ENCODE assay signal across 9 cellular contexts in genomic region chr10:116850058-116850611, GRCh38. TPM values are rescaled to one million over a fixed set of nuclear protein-coding genes. Genes with fewer than 3 reads are reported as not detected.
A peak's percentile ranks its signal among the peaks of the same experiment; 100 is the strongest.
DNase-seq lines count a peak whose midpoint lies in the region; ATAC-seq and TF ChIP-seq lines count a peak whose summit lies in the region.
"Had no signal": no experiment of that assay in that cellular context is flagged by ENCODE, and none has a peak within 500 bp of the region (broad histone marks: within the 10 kb centered on the region; RNA-seq: fewer than 3 reads in every experiment).

No MANE protein-coding gene starts in this region.

- TF ChIP-seq CTCF in WTC11 (IDR thresholded peaks at IDR 0.05) (no peak), left ventricle myocardium inferior (IDR thresholded peaks at IDR 0.05; ENCODE audit: borderline replicate concordance) (no peak)

- no peaks in the 10 kb centered on the region for H3K9me3 ChIP-seq in left ventricle myocardium inferior (replicated peaks)

- H3K27me3 Mint-ChIP-seq in WTC11 (ENCODE audit: low read depth): peaks cover 20% of the 10 kb centered on the region

- H3K27ac Mint-ChIP-seq in WTC11: no peak overlapping the region

- H3K4me1 ChIP-seq in left ventricle myocardium inferior (peaks cover 17% of the 10 kb centered on the region), rectal smooth muscle tissue (ENCODE audit: control insufficient read depth, insufficient read depth, low read length) (no peaks in the 10 kb centered on the region)

- peak overlapping the region; percentile 89 for H3K4me3 Mint-ChIP-seq in WTC11

- H3K9ac ChIP-seq in rectal smooth muscle tissue (ENCODE audit: low read length): peak overlapping the region; percentile 28

- H3K36me3 ChIP-seq in left ventricle myocardium inferior (no peaks in the 10 kb centered on the region), rectal smooth muscle tissue (ENCODE audit: control insufficient read depth, insufficient read depth, low read length) (no peaks in the 10 kb centered on the region)

- peak overlapping the region; percentile 79 for H3K27ac ChIP-seq in left ventricle myocardium inferior (replicated peaks)
- no peak overlapping the region for H3K27ac ChIP-seq in rectal smooth muscle tissue (ENCODE audit: low read depth, low read length)

- H3K4me3 ChIP-seq in left ventricle myocardium inferior: peak overlapping the region; percentile 79
- H3K4me3 ChIP-seq in rectal smooth muscle tissue (ENCODE audit: low read length): peak overlapping the region; percentile 72

- H3K36me3 Mint-ChIP-seq in WTC11: no peaks in the 10 kb centered on the region

- CTCF ChIA-PET in WTC11 (lab: Charles Lee): interaction anchor here (1.0 to 2.3 kb wide), 6 partner anchors 10 to 325 kb away, joined by 3 to 16 read pairs (median 8); no protein-coding TSS in a partner anchor

- H3K9me3 Mint-ChIP-seq in WTC11: no peaks in the 10 kb centered on the region

- ATAC-seq in WTC11 (no peak; the same call in 1 of the 2 replicates), HG03039 (IDR thresholded peaks at IDR 0.05; ENCODE audit: unreplicated experiment) (no peak), GM21367 (IDR thresholded peaks at IDR 0.05; ENCODE audit: unreplicated experiment) (no peak)

- POLR2A ChIA-PET in WTC11 (lab: Charles Lee): interaction anchor here (1.2 kb wide), 1 partner anchor 10 kb away, joined by 5 read pairs; no protein-coding TSS in a partner anchor

- intact Hi-C loops in left ventricle myocardium inferior (cut with micrococcal nuclease): no loop called here

- peaks cover 47% of the 10 kb centered on the region for H3K27me3 ChIP-seq in left ventricle myocardium inferior (ENCODE audit: low read depth)
- H3K27me3 ChIP-seq in rectal smooth muscle tissue (ENCODE audit: control insufficient read depth, insufficient read depth, low read length): no peaks in the 10 kb centered on the region

- peak; percentile 12 for DNase-seq in GM03348 (ENCODE audit: low spot score)
- no peak for DNase-seq in WTC11 (ENCODE audit: low spot score)
- DNase-seq in left ventricle myocardium inferior: no peak
- no peak for DNase-seq in inferior parietal cortex (ENCODE audit: extremely low spot score)
- no peak for DNase-seq in NCI-H510A (lab: John Stamatoyannopoulos, UW)

- H3K4me1 Mint-ChIP-seq in WTC11: peaks cover 30% of the 10 kb centered on the region

TF ChIP-seq in WTC11, 78 proteins besides CTCF, POLR2A, EP300 and RAD21:
- TF ChIP-seq RORB (CRISPR knock-in tag; IDR thresholded peaks at IDR 0.05): no peak
- no peak for TF ChIP-seq E2F1 (CRISPR knock-in tag; IDR thresholded peaks at IDR 0.05)
- no peak for TF ChIP-seq IRF1 (CRISPR knock-in tag; IDR thresholded peaks at IDR 0.05)
- TF ChIP-seq KAT7 (CRISPR knock-in tag; IDR thresholded peaks at IDR 0.05; ENCODE audit: borderline replicate concordance): no peak
- no peak for TF ChIP-seq ZSCAN18 (CRISPR knock-in tag; IDR thresholded peaks at IDR 0.05)
- TF ChIP-seq NR2C2 (CRISPR knock-in tag; IDR thresholded peaks at IDR 0.05): no peak
- TF ChIP-seq STAT6 (CRISPR knock-in tag; conservative IDR thresholded peaks at IDR 0.05; ENCODE audit: low read depth): no peak
- no peak for TF ChIP-seq SOX15 (CRISPR knock-in tag; IDR thresholded peaks at IDR 0.05)
- no peak for TF ChIP-seq ZNF232 (CRISPR knock-in tag; IDR thresholded peaks at IDR 0.05)
- no peak for TF ChIP-seq ZNF671 (CRISPR knock-in tag; IDR thresholded peaks at IDR 0.05)
- no peak for TF ChIP-seq E2F4 (CRISPR knock-in tag; IDR thresholded peaks at IDR 0.05; ENCODE audit: borderline replicate concordance, low read depth)
- no peak for TF ChIP-seq GABPB1 (CRISPR knock-in tag; IDR thresholded peaks at IDR 0.05)
- no peak for TF ChIP-seq TP53 (CRISPR knock-in tag; IDR thresholded peaks at IDR 0.05)
- TF ChIP-seq E2F5 (CRISPR knock-in tag; IDR thresholded peaks at IDR 0.05): no peak
- TF ChIP-seq ZNF121 (CRISPR knock-in tag; IDR thresholded peaks at IDR 0.05): no peak
- no peak for TF ChIP-seq GRHL2 (CRISPR knock-in tag; IDR thresholded peaks at IDR 0.05; ENCODE audit: insufficient replicate concordance, severe bottlenecking)

RNA-seq across cellular contexts. Expression of gene ENO4, which starts 0.8 kb away (rescaled TPM):
- 0.27 to 1.1 TPM (median 0.42 TPM) in 3 replicates for total RNA-seq in WTC11 (2021)
- total RNA-seq in left ventricle myocardium inferior: not detected
- total RNA-seq: dermis blood vessel endothelial cell had no signal
